ENCODE assay signal across 17 cellular contexts in the genomic region with DNA sequence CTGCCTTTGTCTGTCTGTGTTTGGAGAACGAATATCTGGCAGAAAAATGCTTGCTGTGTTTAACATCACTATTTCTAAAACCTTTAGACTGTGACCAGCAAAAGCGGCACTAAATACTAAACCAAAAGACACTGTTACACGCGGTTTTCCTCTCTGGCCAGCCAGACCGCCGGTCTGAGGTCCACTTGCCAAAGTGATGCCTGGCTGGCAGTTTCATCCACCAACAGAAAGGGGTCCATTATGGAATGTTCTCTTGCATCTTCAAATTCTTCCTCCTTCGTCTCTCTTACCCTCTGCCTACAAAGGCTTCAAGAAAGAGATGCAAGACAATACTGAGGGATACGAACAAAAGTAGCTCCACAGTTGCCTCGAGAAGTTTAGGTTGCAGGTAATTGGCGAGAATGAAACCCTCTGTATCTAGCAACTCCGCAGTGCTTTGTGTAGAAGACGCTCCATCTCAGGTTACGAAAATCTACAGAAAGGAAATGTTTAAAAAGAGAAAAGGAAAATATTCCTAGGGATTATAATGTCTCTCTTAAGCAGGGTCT.
A peak's percentile ranks its signal among the peaks of the same experiment; 100 is the strongest.
DNase-seq lines count a peak whose midpoint lies in the region; ATAC-seq and TF ChIP-seq lines count a peak whose summit lies in the region.
"Had no signal": no experiment of that assay in that cellular context is flagged by ENCODE, and none has a peak within 500 bp of the region (broad histone marks: within the 10 kb centered on the region; RNA-seq: fewer than 3 reads in every experiment).

No MANE protein-coding gene starts in this region.

- no peaks in the 10 kb centered on the region for H3K27me3 ChIP-seq in A673 (replicated peaks; ENCODE audit: insufficient read depth, low read depth, low read length, poor library complexity)
- H3K27me3 ChIP-seq in HUES6 (ENCODE audit: control insufficient read depth, insufficient read depth, low read length): peaks cover 38% of the 10 kb centered on the region; the same call in 1 of the 2 replicates
- no peaks in the 10 kb centered on the region for H3K27me3 ChIP-seq in adipocyte (replicated peaks; ENCODE audit: control insufficient read depth, insufficient read depth, low read length)
- H3K27me3 ChIP-seq in iPS DF 6.9 (ENCODE audit: control insufficient read depth, insufficient read depth, low read length): no peaks in the 10 kb centered on the region; the same call in 1 of the 2 replicates
- H3K27me3 ChIP-seq: vagina had no signal

- POLR2A ChIA-PET in A673 (lab: Charles Lee; ENCODE audit: low non-redundant PET): no interaction called here

- H3K9ac ChIP-seq in HUES6 (ENCODE audit: low read length) (peak overlapping the region; percentile 6), adipocyte (ENCODE audit: low read length) (no peak overlapping the region)

- WGBS in iPS DF 6.9 (ENCODE audit: insufficient coverage, insufficient read length): no CpG with 5 or more reads among the region's 13 CpGs

- CTCF ChIA-PET in A673 (lab: Charles Lee): interaction anchor here (0.6 kb wide), 2 partner anchors 30 to 94 kb away, joined by 3 to 27 read pairs; no protein-coding TSS in a partner anchor

- no peak for ATAC-seq in GM19452 (IDR thresholded peaks at IDR 0.05; ENCODE audit: unreplicated experiment)
- ATAC-seq: gastroesophageal sphincter, T-cell had no signal

- BruUV-seq in A673 (replicated peaks; lab: Mats Ljungman, UMichigan): no TSS peak

- TF ChIP-seq CTCF in A673 (conservative IDR thresholded peaks at IDR 0.05; ENCODE audit: low read depth, low read length): no peak

- H3K27ac ChIP-seq in A673 (ENCODE audit: low read depth, low read length, poor library complexity, severe bottlenecking) (no peak overlapping the region), HUES6 (ENCODE audit: low read depth, low read length) (no peak overlapping the region), iPS DF 6.9 (ENCODE audit: low read length) (no peak overlapping the region)
- H3K27ac ChIP-seq: coronary artery, gastroesophageal sphincter, left ventricle myocardium inferior, vagina had no signal

- H3K9me3 ChIP-seq in A673 (ENCODE audit: low read depth, low read length, poor library complexity, severe bottlenecking) (no peaks in the 10 kb centered on the region), HUES6 (ENCODE audit: control insufficient read depth, insufficient read depth, low read depth, low read length) (peaks cover 8% of the 10 kb centered on the region; the same call in 1 of the 2 replicates), adipocyte (ENCODE audit: control insufficient read depth, low read length) (no peaks in the 10 kb centered on the region), iPS DF 6.9 (ENCODE audit: control insufficient read depth, insufficient read depth, low read length) (no peaks in the 10 kb centered on the region)
- H3K9me3 ChIP-seq: vagina had no signal

- no peaks in the 10 kb centered on the region for H3K36me3 ChIP-seq in A673 (ENCODE audit: insufficient read depth, low read length, poor library complexity, severe bottlenecking)
- no peaks in the 10 kb centered on the region for H3K36me3 ChIP-seq in HUES6 (ENCODE audit: control insufficient read depth, insufficient read depth, low read length)
- H3K36me3 ChIP-seq in adipocyte (ENCODE audit: control insufficient read depth, insufficient read depth, low read length, severe bottlenecking): no peaks in the 10 kb centered on the region
- H3K36me3 ChIP-seq in iPS DF 6.9 (ENCODE audit: control insufficient read depth, insufficient read depth, low read length): no peaks in the 10 kb centered on the region
- H3K36me3 ChIP-seq: gastroesophageal sphincter, left ventricle myocardium inferior, vagina had no signal

- intact Hi-C loops in A673 (cut with micrococcal nuclease; ENCODE audit: unreplicated experiment): loop anchor here (10.0 kb wide), 1 partner anchor 198 kb away; no protein-coding TSS in a partner anchor

- H3K4me3 ChIP-seq in A673 (ENCODE audit: low read depth, low read length, poor library complexity, severe bottlenecking) (peak overlapping the region; percentile 42), HUES6 (ENCODE audit: low read depth, low read length) (peak overlapping the region; percentile 70), adipocyte (ENCODE audit: low read length) (no peak overlapping the region), iPS DF 6.9 (ENCODE audit: low read length) (peak overlapping the region; percentile 73; the same call in 1 of the 2 replicates)
- H3K4me3 ChIP-seq: coronary artery, gastroesophageal sphincter, left ventricle myocardium inferior, vagina had no signal

- DNase-seq in A673 (ENCODE audit: low spot score) (peak; percentile 29), adipocyte (ENCODE audit: low read depth) (peak; percentile 16), iPS DF 6.9 (ENCODE audit: low read depth, low spot score) (no peak), NCI-H774 (lab: John Stamatoyannopoulos, UW) (no peak), amniotic stem cell (lab: John Stamatoyannopoulos, UW) (no peak), NCI-H2107 (lab: John Stamatoyannopoulos, UW) (no peak)
- DNase-seq: activated CD4-positive, alpha-beta T cell treated with anti-CD3 and anti-CD28 coated beads, Interleukin-2, amount 50 U/mL, for 4 hours; left ventricle myocardium inferior; NCI-H2029; NK-92 treated with Interleukin-12 subunit alpha and Interleukin-12 subunit beta, amount 100 ng/mL, for 24 hours; nucleus accumbens; T-cell had no signal

- H3K4me1 ChIP-seq in A673 (ENCODE audit: insufficient read depth, low read length, poor library complexity, severe bottlenecking): no peaks in the 10 kb centered on the region
- no peaks in the 10 kb centered on the region for H3K4me1 ChIP-seq in HUES6 (ENCODE audit: control insufficient read depth, insufficient read depth, low read length)
- no peaks in the 10 kb centered on the region for H3K4me1 ChIP-seq in adipocyte (ENCODE audit: control insufficient read depth, insufficient read depth, low read length)
- H3K4me1 ChIP-seq in iPS DF 6.9 (ENCODE audit: control insufficient read depth, insufficient read depth, low read length): no peaks in the 10 kb centered on the region
- H3K4me1 ChIP-seq: gastroesophageal sphincter, left ventricle myocardium inferior, vagina had no signal

Comparison
In these comparisons a context has a peak if more than half of its experiments do, and no peak if none do; other contexts are left out.
1. DNase-seq: peak in A673 (single experiment) and adipocyte (single experiment); none in iPS DF 6.9 (single experiment), NCI-H774 (single experiment), amniotic stem cell (single experiment) and NCI-H2107 (single experiment).